ENCODE assay signal across 9 cellular contexts in the genomic region with DNA sequence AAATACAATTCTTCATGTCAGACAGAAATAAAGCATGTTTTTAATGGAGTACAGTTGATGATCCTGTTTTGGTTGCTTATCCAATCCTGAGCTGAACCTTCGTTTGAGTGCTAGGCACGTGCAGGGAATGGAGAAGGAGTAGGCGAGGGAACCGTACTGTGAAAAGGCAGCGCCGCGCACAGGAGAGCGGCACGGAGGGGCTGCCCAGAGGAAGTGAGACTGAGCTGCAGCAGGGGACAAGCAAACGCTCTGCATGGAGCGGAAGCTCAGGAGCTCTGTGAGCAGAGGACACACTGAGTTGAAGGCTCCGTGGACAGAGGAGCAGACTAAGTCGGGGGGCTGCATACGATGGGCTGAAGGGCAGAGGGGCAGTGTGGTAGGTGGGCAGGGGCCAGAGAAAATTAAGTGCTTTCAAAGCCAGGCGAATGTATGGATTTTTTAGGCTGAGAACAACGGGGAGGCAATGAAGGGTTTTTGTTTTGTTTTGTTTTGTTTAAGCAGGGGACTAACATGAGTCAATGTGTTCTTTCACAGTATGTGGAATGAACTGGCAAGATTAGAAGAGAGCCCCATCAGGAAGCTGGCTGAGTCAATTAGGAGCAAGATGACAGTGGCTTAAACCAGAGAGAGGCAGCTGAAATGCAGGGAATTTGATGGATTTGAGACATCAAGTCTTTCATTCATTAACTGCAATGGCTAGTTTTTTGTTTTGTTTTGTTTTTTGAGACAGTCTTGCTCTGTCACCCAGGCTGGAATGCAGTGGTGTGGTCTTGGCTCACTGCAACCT. TPM values are rescaled to one million over a fixed set of nuclear protein-coding genes. Genes with fewer than 3 reads are reported as not detected.
A peak's percentile ranks its signal among the peaks of the same experiment; 100 is the strongest.
DNase-seq lines count a peak whose midpoint lies in the region; ATAC-seq and TF ChIP-seq lines count a peak whose summit lies in the region.
"Had no signal": no experiment of that assay in that cellular context is flagged by ENCODE, and none has a peak within 500 bp of the region (broad histone marks: within the 10 kb centered on the region; RNA-seq: fewer than 3 reads in every experiment).

No MANE protein-coding gene starts in this region.

- DNase-seq in activated T-cell treated with anti-CD3 and anti-CD28 coated beads, Interleukin-2, amount 50 U/mL, for 4 hours: no peak
- DNase-seq in activated T-cell treated with anti-CD3 and anti-CD28 coated beads for 4 hours (no peak), cardiac fibroblast (ENCODE audit: low read depth in 2 of 2) (peak; percentile 68 to 87), occipital lobe (lab: John Stamatoyannopoulos, UW) (peak; percentile 49), right cardiac atrium (no peak), NCI-H2107 (lab: John Stamatoyannopoulos, UW) (no peak)
- DNase-seq in stimulated activated CD4-positive, alpha-beta T cell treated with anti-CD3 and anti-CD28 coated beads, Interleukin-15, amount 100 ng/mL, for 24 hours: no peak

- H3K4me1 ChIP-seq in right cardiac atrium (ENCODE audit: control insufficient read depth, insufficient read depth, low read length): no peaks in the 10 kb centered on the region
- H3K4me1 ChIP-seq: parathyroid adenoma had no signal

- peaks cover 4% of the 10 kb centered on the region for H3K4me1 Mint-ChIP-seq in activated T-cell treated with anti-CD3 and anti-CD28 coated beads, Interleukin-2, amount 50 U/mL, for 4 hours (ENCODE audit: low read depth)

- no peaks in the 10 kb centered on the region for H3K27me3 ChIP-seq in right cardiac atrium (ENCODE audit: control insufficient read depth, insufficient read depth)

- H3K4me3 ChIP-seq in cardiac fibroblast (replicated peaks in 1 of 2; ENCODE audit: low read depth in 2 of 2, low read length in 2 of 2) (peak overlapping the region in 1 of 2 donors; percentile 2), right cardiac atrium (ENCODE audit: low read length) (no peak overlapping the region)

- 81% methylated on average over 16 of the region's 16 CpGs for WGBS in right cardiac atrium

- peak overlapping the region; percentile 39 for H3K4me3 Mint-ChIP-seq in activated T-cell treated with anti-CD3 and anti-CD28 coated beads, Interleukin-2, amount 50 U/mL, for 4 hours

- no peaks in the 10 kb centered on the region for H3K9me3 ChIP-seq in right cardiac atrium (ENCODE audit: control insufficient read depth, low read length)

- H3K36me3 Mint-ChIP-seq in activated T-cell treated with anti-CD3 and anti-CD28 coated beads, Interleukin-2, amount 50 U/mL, for 4 hours (ENCODE audit: insufficient read depth): peaks cover 55% of the 10 kb centered on the region

- no peak for TF ChIP-seq CTCF in cardiac fibroblast (IDR thresholded peaks at IDR 0.05; ENCODE audit: low read depth, low read length)

- no peaks in the 10 kb centered on the region for H3K9me3 Mint-ChIP-seq in activated T-cell treated with anti-CD3 and anti-CD28 coated beads, Interleukin-2, amount 50 U/mL, for 4 hours

- no peaks in the 10 kb centered on the region for H3K27me3 Mint-ChIP-seq in activated T-cell treated with anti-CD3 and anti-CD28 coated beads, Interleukin-2, amount 50 U/mL, for 4 hours (ENCODE audit: low read depth)

- no peak overlapping the region for H3K27ac ChIP-seq in right cardiac atrium (ENCODE audit: low read length)
- H3K27ac ChIP-seq: parathyroid adenoma had no signal

- ATAC-seq in activated T-cell treated with anti-CD3 and anti-CD28 coated beads, Interleukin-2, amount 50 U/mL, for 4 hours: peak in 1 of 2 donors; percentile 35
- peak; percentile 60 for ATAC-seq in HG03432 (IDR thresholded peaks at IDR 0.05; ENCODE audit: unreplicated experiment)
- no peak for ATAC-seq in right cardiac atrium

- intact Hi-C loops in right cardiac atrium (cut with DNase I): no loop called here

RNA-seq across cellular contexts. Expression of gene TM2D3, which starts 23.8 kb away (rescaled TPM):
- 10 to 100 TPM; 75.5 to 89.8 (median 81.7) TPM for total RNA-seq in activated T-cell treated with anti-CD3 and anti-CD28 coated beads, Interleukin-2, amount 50 U/mL, for 4 hours
- total RNA-seq in occipital lobe: 85.3 TPM
- total RNA-seq in right cardiac atrium: 10 to 100 TPM; 36.5 to 49.2 (median 42.3) TPM
- 49.7 TPM for polyA plus RNA-seq in right cardiac atrium

RNA-seq across cellular contexts. Expression of gene TARS3, which starts 48.3 kb away (rescaled TPM):
- total RNA-seq in activated T-cell treated with anti-CD3 and anti-CD28 coated beads, Interleukin-2, amount 50 U/mL, for 4 hours: 1 to 10 TPM; 6.1 to 6.7 (median 6.1) TPM
- total RNA-seq in occipital lobe (34.9 TPM), right cardiac atrium (10 to 100 TPM; 16.4 to 26.8 (median 24.2) TPM)
- polyA plus RNA-seq in right cardiac atrium: 10.0 TPM

Comparison
In these comparisons a context has a peak if more than half of its experiments do, and no peak if none do; other contexts are left out.
1. DNase-seq: peak in cardiac fibroblast (2 of 2) and occipital lobe (single experiment); none in activated T-cell treated with anti-CD3 and anti-CD28 coated beads, Interleukin-2, amount 50 U/mL, for 4 hours (single experiment), activated T-cell treated with anti-CD3 and anti-CD28 coated beads for 4 hours (single experiment), stimulated activated CD4-positive, alpha-beta T cell treated with anti-CD3 and anti-CD28 coated beads, Interleukin-15, amount 100 ng/mL, for 24 hours (single experiment), right cardiac atrium (0 of 3) and NCI-H2107 (single experiment).